Comparison of ENCODE assay signal across 2 cellular contexts in genomic region chr1:3598522-3599285, GRCh38.
TF ChIP-seq lines count a peak whose summit lies in the region.

No MANE protein-coding gene starts in this region.

TF ChIP-seq in IMR-90, 13 proteins besides CTCF, POLR2A, EP300 and RAD21:
- no peak for TF ChIP-seq MAFK (IDR thresholded peaks at IDR 0.05; ENCODE audit: low read depth, low read length)
- no peak for TF ChIP-seq USF2 (IDR thresholded peaks at IDR 0.05; ENCODE audit: low read depth, low read length)

TF ChIP-seq in H1, 55 proteins besides CTCF, POLR2A, EP300 and RAD21:
- no peak for TF ChIP-seq RBBP5 (IDR thresholded peaks at IDR 0.05; ENCODE audit: borderline replicate concordance, low read depth, low read length)
- TF ChIP-seq SRF (IDR thresholded peaks at IDR 0.05; ENCODE audit: low read depth, low read length) = no peak
- TF ChIP-seq ATF3 (IDR thresholded peaks at IDR 0.05; ENCODE audit: insufficient read depth, low read depth, low read length) = no peak
- TF ChIP-seq KDM5A (IDR thresholded peaks at IDR 0.05; ENCODE audit: low read length) = no peak
- no peak for TF ChIP-seq TCF12 (IDR thresholded peaks at IDR 0.05; ENCODE audit: low read depth, low read length)
- no peak for TF ChIP-seq CHD1 (IDR thresholded peaks at IDR 0.05; ENCODE audit: low read depth, low read length)
- no peak for TF ChIP-seq CTBP2 (IDR thresholded peaks at IDR 0.05; ENCODE audit: borderline replicate concordance, insufficient read depth, insufficient read length, low read length)
- TF ChIP-seq SIN3A (conservative IDR thresholded peaks at IDR 0.05 in 1 of 2, IDR thresholded peaks at IDR 0.05 in 1 of 2; ENCODE audit: low read depth in 1 of 2, low read length in 2 of 2) = no peak
- no peak for TF ChIP-seq HDAC6 (IDR thresholded peaks at IDR 0.05; ENCODE audit: low read depth, low read length)
- no peak for TF ChIP-seq EZH2 (IDR thresholded peaks at IDR 0.05; ENCODE audit: low read depth, low read length, severe bottlenecking)
- TF ChIP-seq PHF8 (conservative IDR thresholded peaks at IDR 0.05; ENCODE audit: low read depth, low read length) = no peak
TF ChIP-seq in H1: peak in this region for 0.
